ENCODE assay signal across 8 cellular contexts in genomic region chr12:3275171-3276041, GRCh38.
A peak's percentile ranks its signal among the peaks of the same experiment; 100 is the strongest.
DNase-seq lines count a peak whose midpoint lies in the region; ATAC-seq and TF ChIP-seq lines count a peak whose summit lies in the region.

No MANE protein-coding gene starts in this region.

- no peak overlapping the region for H3K4me2 ChIP-seq in osteoblast (ENCODE audit: insufficient read depth, low read length)

- H3K27ac ChIP-seq in foreskin keratinocyte = no peak overlapping the region
- H3K27ac ChIP-seq in osteoblast (ENCODE audit: low read depth, low read length) = no peak overlapping the region
- no peak overlapping the region for H3K27ac ChIP-seq in thyroid gland

- peak; percentile 98 for TF ChIP-seq CTCF in foreskin keratinocyte (conservative IDR thresholded peaks at IDR 0.05)
- TF ChIP-seq CTCF in osteoblast (IDR thresholded peaks at IDR 0.05; ENCODE audit: extremely low read depth, low read depth, low read length) = peak; percentile 97
- peak; percentile 85 to 97 (median 90) for TF ChIP-seq CTCF in thyroid gland (IDR thresholded peaks at IDR 0.05)

- no peak for TF ChIP-seq POLR2A in thyroid gland (IDR thresholded peaks at IDR 0.05)

- H3K79me2 ChIP-seq in osteoblast (ENCODE audit: insufficient read depth, low read length) = no peaks in the 10 kb centered on the region

- H3K36me3 ChIP-seq in osteoblast (ENCODE audit: insufficient read depth, low read length) (no peaks in the 10 kb centered on the region), thyroid gland (no peaks in the 10 kb centered on the region)

- H3K4me3 ChIP-seq in osteoblast (ENCODE audit: insufficient read depth, low read length) (no peak overlapping the region), thyroid gland (replicated peaks in 1 of 3) (no peak overlapping the region)

- 46 to 50% methylated on average over 28 to 29 of the region's 29 CpGs for WGBS in thyroid gland, 2 donors

- intact Hi-C loops in thyroid gland (cut with DNase I) = loop anchor here (2.0 to 5.0 kb wide), 3 partner anchors 63 to 201 kb away; no protein-coding TSS in a partner anchor

- ATAC-seq in foreskin keratinocyte (peak; percentile 67), HG02884 (IDR thresholded peaks at IDR 0.05; ENCODE audit: unreplicated experiment) (no peak)

- H3K9me3 ChIP-seq in osteoblast (ENCODE audit: low read depth, low read length) = no peaks in the 10 kb centered on the region
- no peaks in the 10 kb centered on the region for H3K9me3 ChIP-seq in thyroid gland

- peak; percentile 76 for DNase-seq in Daoy (ENCODE audit: low read depth)
- DNase-seq in HUDEP-2 (lab: John Stamatoyannopoulos, UW; ENCODE audit: unreplicated experiment in 76 of 76) = peak in 52 of 76 experiments; percentile 1 to 65 (median 31)
- peak; percentile 81 for DNase-seq in RPMI8226
- peak; percentile 50 for DNase-seq in activated effector memory CD4-positive, alpha-beta T cell treated with Interleukin-2 at 50 U/mL for 16 hours
- peak in 1 of 2 donors; percentile 42 for DNase-seq in foreskin keratinocyte
- DNase-seq in osteoblast (ENCODE audit: insufficient read length, low spot score, missing footprints) = peak; percentile 99
- peak; percentile 75 to 77 for DNase-seq in thyroid gland

- H2AFZ ChIP-seq in osteoblast (ENCODE audit: low read length) = no peak overlapping the region

- H3K4me1 ChIP-seq in foreskin keratinocyte (no peaks in the 10 kb centered on the region), osteoblast (ENCODE audit: insufficient read depth, low read length) (no peaks in the 10 kb centered on the region), thyroid gland (peaks cover 15 to 32% of the 10 kb centered on the region in 2 donors)

- H4K20me1 ChIP-seq in osteoblast (ENCODE audit: insufficient read depth, low read length) = peaks cover 26% of the 10 kb centered on the region

- H3K27me3 ChIP-seq in foreskin keratinocyte (no peaks in the 10 kb centered on the region), osteoblast (ENCODE audit: insufficient read depth, low read length) (peaks cover 8% of the 10 kb centered on the region), thyroid gland (no peaks in the 10 kb centered on the region)
